ENCODE assay signal across 12 cellular contexts in the genomic region with DNA sequence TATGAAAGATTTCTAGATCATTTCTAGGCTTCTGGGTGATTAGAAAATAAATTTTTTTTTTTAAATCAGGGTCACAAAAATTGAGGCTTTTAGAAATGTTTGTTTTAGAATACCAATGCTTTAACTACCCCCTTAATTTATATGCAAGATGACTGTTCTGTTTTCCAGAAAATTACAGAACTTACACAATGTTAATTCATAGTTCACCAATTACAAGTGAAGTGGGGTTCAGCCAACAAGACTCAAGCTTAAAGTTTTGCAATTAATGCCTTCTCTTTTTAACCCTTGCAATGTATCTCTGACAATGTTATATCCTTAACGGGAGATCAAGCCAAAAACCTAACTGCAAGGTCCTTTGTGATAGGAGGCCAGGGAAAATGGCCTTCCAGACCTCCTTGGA. TPM values are rescaled to one million over a fixed set of nuclear protein-coding genes. Genes with fewer than 3 reads are reported as not detected.
DNase-seq lines count a peak whose midpoint lies in the region; TF ChIP-seq lines count a peak whose summit lies in the region.
"Had no signal": no experiment of that assay in that cellular context is flagged by ENCODE, and none has a peak within 500 bp of the region (broad histone marks: within the 10 kb centered on the region; RNA-seq: fewer than 3 reads in every experiment).

No MANE protein-coding gene starts in this region.

- H3K36me3 ChIP-seq in SU-DHL-6 (ENCODE audit: low read length) = no peaks in the 10 kb centered on the region
- no peaks in the 10 kb centered on the region for H3K36me3 ChIP-seq in hepatocyte (replicated peaks; ENCODE audit: insufficient read depth, low read depth)
- H3K36me3 ChIP-seq in skeletal muscle satellite cell (ENCODE audit: insufficient read depth, low read length) = no peaks in the 10 kb centered on the region
- H3K36me3 ChIP-seq: neural progenitor cell had no signal

- no peaks in the 10 kb centered on the region for H4K20me1 ChIP-seq in SU-DHL-6 (ENCODE audit: low read depth, low read length)
- H4K20me1 ChIP-seq in hepatocyte (ENCODE audit: insufficient read depth, poor library complexity, severe bottlenecking) = no peaks in the 10 kb centered on the region

- H3K9ac ChIP-seq in SU-DHL-6 (ENCODE audit: low read length) = peak overlapping the region; percentile 55
- H3K9ac ChIP-seq in skeletal muscle satellite cell (ENCODE audit: low read depth, low read length) = peak overlapping the region; percentile 60
- H3K9ac ChIP-seq: neural progenitor cell had no signal

- no peak for TF ChIP-seq POLR2A in erythroblast (IDR thresholded peaks at IDR 0.05; ENCODE audit: low read length)

- H3K4me1 ChIP-seq in hepatocyte (ENCODE audit: insufficient read depth) (peaks cover 16% of the 10 kb centered on the region), skeletal muscle satellite cell (ENCODE audit: control insufficient read depth, insufficient read depth, low read length) (peaks cover 21% of the 10 kb centered on the region)

- 90% methylated on average over 1 of the region's 1 CpG for WGBS in hepatocyte (ENCODE audit: low lambda C conversion rate, missing lambda C conversion rate)

- H3K79me2 ChIP-seq in SU-DHL-6 (ENCODE audit: insufficient read depth, low read length) (no peaks in the 10 kb centered on the region), hepatocyte (no peaks in the 10 kb centered on the region)

- H3K4me2 ChIP-seq in SU-DHL-6 (ENCODE audit: low read depth, low read length, poor library complexity, severe bottlenecking) (peak overlapping the region; percentile 56), hepatocyte (no peak overlapping the region), skeletal muscle satellite cell (ENCODE audit: low read length) (peak overlapping the region; percentile 68)
- H3K4me2 ChIP-seq: neural progenitor cell had no signal

- peaks cover 16% of the 10 kb centered on the region for H3F3A ChIP-seq in SU-DHL-6 (ENCODE audit: insufficient read depth)

- H3K9me3 ChIP-seq in SU-DHL-6 (ENCODE audit: insufficient read depth, low read length) = no peaks in the 10 kb centered on the region
- H3K9me3 ChIP-seq in hepatocyte (ENCODE audit: low read depth) = no peaks in the 10 kb centered on the region
- no peaks in the 10 kb centered on the region for H3K9me3 ChIP-seq in skeletal muscle satellite cell (replicated peaks; ENCODE audit: low read length)

- H3K4me3 ChIP-seq in SU-DHL-6 (ENCODE audit: insufficient read depth, low read length, poor library complexity, severe bottlenecking) (no peak overlapping the region), hepatocyte (no peak overlapping the region), skeletal muscle satellite cell (ENCODE audit: low read length) (peak overlapping the region; percentile 51)
- H3K4me3 ChIP-seq: neural progenitor cell had no signal

- TF ChIP-seq CTCF in SU-DHL-6 (IDR thresholded peaks at IDR 0.05; ENCODE audit: insufficient read depth, low read length, poor library complexity, severe bottlenecking) = no peak
- TF ChIP-seq CTCF in hepatocyte (IDR thresholded peaks at IDR 0.05; ENCODE audit: poor library complexity) = no peak

- H3K27ac ChIP-seq in SU-DHL-6 (ENCODE audit: low read depth, low read length) = peak overlapping the region; percentile 42
- peak overlapping the region; percentile 65 for H3K27ac ChIP-seq in hepatocyte
- H3K27ac ChIP-seq: neural progenitor cell had no signal

- DNase-seq in EH (ENCODE audit: low read depth) (peak; percentile 43), hepatocyte (ENCODE audit: low spot score) (no peak), erythroblast (lab: John Stamatoyannopoulos, UW) (no peak), T-helper 1 cell (no peak), germinal center (ENCODE audit: low spot score) (no peak)
- DNase-seq in stimulated activated CD4-positive, alpha-beta T cell treated with anti-CD3 and anti-CD28 coated beads, Interleukin-4, amount 100 ng/mL, for 24 hours = no peak
- DNase-seq: KG1 had no signal

- H2AFZ ChIP-seq in SU-DHL-6 (ENCODE audit: low read depth, low read length, severe bottlenecking) = peak overlapping the region; percentile 49
- H2AFZ ChIP-seq in hepatocyte = no peak overlapping the region
- H2AFZ ChIP-seq: neural progenitor cell had no signal

- H3K9me2 ChIP-seq in SU-DHL-6 (replicated peaks; ENCODE audit: insufficient read depth, low read length) (no peaks in the 10 kb centered on the region), hepatocyte (replicated peaks; ENCODE audit: insufficient read depth) (no peaks in the 10 kb centered on the region)

- no peaks in the 10 kb centered on the region for H3K27me3 ChIP-seq in SU-DHL-6 (ENCODE audit: low read length)
- no peaks in the 10 kb centered on the region for H3K27me3 ChIP-seq in hepatocyte
- H3K27me3 ChIP-seq in skeletal muscle satellite cell (ENCODE audit: control insufficient read depth, insufficient read depth, low read length) = peaks cover 12% of the 10 kb centered on the region
- H3K27me3 ChIP-seq: neural progenitor cell had no signal

RNA-seq across cellular contexts. Expression of a gene that starts 5.6 kb away (rescaled TPM):
- total RNA-seq in hepatocyte = 0.83 and 0.84 TPM in 2 replicates
- polyA plus RNA-seq in hepatocyte = 8.7 and 10.8 TPM in 2 replicates
- under 0.01 TPM in 1 of 2 replicates, not detected in the other for total RNA-seq in skeletal muscle satellite cell (2012; rRNA removed)
- total RNA-seq: glomerular endothelial cell had no signal

RNA-seq across cellular contexts. Expression of a gene that starts 12.8 kb away (rescaled TPM):
- not detected in 2 replicates for total RNA-seq in hepatocyte
- 0.28 TPM in 1 of 2 replicates, not detected in the other for polyA plus RNA-seq in hepatocyte
- not detected in 2 replicates for total RNA-seq in skeletal muscle satellite cell (2012; rRNA removed)
- total RNA-seq: glomerular endothelial cell had no signal
- polyA plus RNA-seq: BJ had no signal
